Comparison of ENCODE assay signal across 8 cellular contexts in genomic region chr9:120715331-120715924, GRCh38. TPM values are rescaled to one million over a fixed set of nuclear protein-coding genes. Genes with fewer than 3 reads are reported as not detected.
A peak's percentile ranks its signal among the peaks of the same experiment; 100 is the strongest.
DNase-seq lines count a peak whose midpoint lies in the region; ATAC-seq and TF ChIP-seq lines count a peak whose summit lies in the region.

No MANE protein-coding gene starts in this region.

- H3K79me2 ChIP-seq in smooth muscle cell (ENCODE audit: low read depth): no peaks in the 10 kb centered on the region

- H3K4me3 ChIP-seq in AG09309 (ENCODE audit: control insufficient read depth, low read depth, low read length) (peak overlapping the region; percentile 49), astrocyte of the cerebellum (ENCODE audit: low read depth, low read length) (peak overlapping the region; percentile 59), iPS-20b (ENCODE audit: low read length) (peak overlapping the region; percentile 82; the same call in 1 of the 2 replicates), smooth muscle cell (peak overlapping the region; percentile 79)

- H2AFZ ChIP-seq in smooth muscle cell (ENCODE audit: low read depth): peak overlapping the region; percentile 98

- in situ Hi-C loops in astrocyte of the cerebellum (cut with HindIII; ENCODE audit: low sequenced_read_pairs): no loop called here

- H3F3A ChIP-seq in smooth muscle cell (ENCODE audit: low read depth): no peaks in the 10 kb centered on the region

- H3K9ac ChIP-seq in iPS-20b (ENCODE audit: low read depth, low read length): peak overlapping the region; percentile 87; the same call in 1 of the 2 replicates
- no peak overlapping the region for H3K9ac ChIP-seq in smooth muscle cell (ENCODE audit: low read depth)

- ATAC-seq in GM18867 (IDR thresholded peaks at IDR 0.05; ENCODE audit: unreplicated experiment): no peak
- ATAC-seq in GM18520 (IDR thresholded peaks at IDR 0.05; ENCODE audit: unreplicated experiment): no peak

- H3K4me1 ChIP-seq in iPS-20b (ENCODE audit: insufficient read depth, low read length) (0 out of 2 replicates have a peak, but pooled peaks cover 4% of the 10 kb centered on the region), smooth muscle cell (ENCODE audit: low read depth) (peaks cover 7% of the 10 kb centered on the region)

- H3K9me3 ChIP-seq in iPS-20b (ENCODE audit: insufficient read depth, low read depth, low read length): no peaks in the 10 kb centered on the region
- no peaks in the 10 kb centered on the region for H3K9me3 ChIP-seq in smooth muscle cell (replicated peaks; ENCODE audit: low read depth)

- peak overlapping the region; percentile 94 for H3K4me2 ChIP-seq in smooth muscle cell

- H3K27ac ChIP-seq in iPS-20b (ENCODE audit: low read length): no peak overlapping the region
- no peak overlapping the region for H3K27ac ChIP-seq in smooth muscle cell (ENCODE audit: low read depth)

- H3K36me3 ChIP-seq in iPS-20b (ENCODE audit: insufficient read depth, low read depth, low read length) (no peaks in the 10 kb centered on the region), smooth muscle cell (ENCODE audit: low read depth) (no peaks in the 10 kb centered on the region)

- 27% methylated on average over 14 of the region's 14 CpGs for WGBS in smooth muscle cell (ENCODE audit: low lambda C conversion rate)

- TF ChIP-seq CTCF in AG09309 (IDR thresholded peaks at IDR 0.05; ENCODE audit: control insufficient read depth, insufficient read depth, low read depth, low read length, missing control alignments) (no peak), astrocyte of the cerebellum (IDR thresholded peaks at IDR 0.05; ENCODE audit: low read depth, low read length, missing control alignments) (no peak), smooth muscle cell (IDR thresholded peaks at IDR 0.05; ENCODE audit: borderline replicate concordance, insufficient read depth, poor library complexity, severe bottlenecking) (no peak)

- H4K20me1 ChIP-seq in smooth muscle cell (ENCODE audit: low read depth): peaks cover 4% of the 10 kb centered on the region

- DNase-seq in AG09309 (ENCODE audit: low read depth): no peak
- DNase-seq in HT1080 (ENCODE audit: low read depth): peak; percentile 28
- peak; percentile 57 for DNase-seq in astrocyte of the cerebellum (ENCODE audit: low read depth)
- DNase-seq in smooth muscle cell (lab: John Stamatoyannopoulos, UW; ENCODE audit: unreplicated experiment): no peak
- no peak for DNase-seq in activated CD4-positive, CD25-positive, alpha-beta regulatory T cell treated with anti-CD3 and anti-CD28 coated beads, Interleukin-2, amount 50 U/mL, for 72 hours

- peaks cover 31% of the 10 kb centered on the region for H3K27me3 ChIP-seq in iPS-20b (ENCODE audit: insufficient read depth, low read length)
- H3K27me3 ChIP-seq in smooth muscle cell (ENCODE audit: low read depth): peaks cover 10% of the 10 kb centered on the region

RNA-seq across cellular contexts. Expression of gene MEGF9, which starts 1.2 kb away (rescaled TPM):
- 3.4 and 4.6 TPM in 2 replicates for total RNA-seq in HT1080 (2014; rRNA removed; shearing (Covaris generic))
- polyA plus RNA-seq in HT1080 (2015; cell fraction: cytosol; rRNA removed): 3.1 and 4.3 TPM in 2 replicates
- polyA plus RNA-seq in HT1080 (2015; cell fraction: nucleus; rRNA removed): 1.7 and 1.9 TPM in 2 replicates
- total RNA-seq in smooth muscle cell: 6.0 and 9.8 TPM in 2 replicates
- 1.8 and 2.7 TPM in 2 replicates for polyA plus RNA-seq in smooth muscle cell

Comparison
In these comparisons a context has a peak if more than half of its experiments do, and no peak if none do; other contexts are left out.
1. DNase-seq: peak in HT1080 (single experiment) and astrocyte of the cerebellum (single experiment); none in AG09309 (single experiment), smooth muscle cell (single experiment) and activated CD4-positive, CD25-positive, alpha-beta regulatory T cell treated with anti-CD3 and anti-CD28 coated beads, Interleukin-2, amount 50 U/mL, for 72 hours (single experiment).
2. Peak in every context shown above with its lines, with median percentiles within 50 percentile points of each other: H3K4me3 ChIP-seq.